ENCODE assay signal across 1 cellular context in genomic region chr17:36149296-36149820, GRCh38.
TF ChIP-seq lines count a peak whose summit lies in the region.

No MANE protein-coding gene starts in this region.

TF ChIP-seq in HepG2, 621 proteins besides CTCF, POLR2A, EP300 and RAD21:
- TF ChIP-seq ZBTB43 (CRISPR knock-in tag; conservative IDR thresholded peaks at IDR 0.05) (no peak), ZNF501 (CRISPR knock-in tag; IDR thresholded peaks at IDR 0.05) (peak; percentile 17; the same call in 1 of the 2 replicates)
